Comparison of ENCODE assay signal across 29 cellular contexts in the genomic region with DNA sequence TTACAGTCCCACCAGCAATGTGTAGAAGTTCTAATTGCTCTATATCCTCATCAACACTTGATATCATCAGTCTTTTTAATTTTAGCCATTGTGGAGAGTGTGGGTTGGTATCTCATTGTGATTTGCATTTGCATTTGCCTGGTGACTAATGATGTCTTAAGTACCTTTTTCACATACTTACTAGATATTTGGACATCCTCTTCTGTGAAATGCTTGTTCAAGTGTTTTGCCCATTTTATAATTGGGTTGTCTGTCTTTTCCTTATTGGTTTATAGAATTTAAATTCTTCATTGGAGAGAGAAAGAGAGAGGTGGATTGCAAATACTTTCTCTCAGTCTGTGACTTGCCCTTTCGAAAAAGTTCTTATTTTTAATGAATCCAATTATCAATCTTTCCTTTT.
"Had no signal": no experiment of that assay in that cellular context is flagged by ENCODE, and none has a peak within 500 bp of the region (broad histone marks: within the 10 kb centered on the region; RNA-seq: fewer than 3 reads in every experiment).

No MANE protein-coding gene starts in this region.

- H3K4me3 ChIP-seq: stomach, suprapubic skin, testis, thoracic aorta, thyroid gland, tibial artery, tibial nerve, transverse colon, upper lobe of left lung, upper lobe of right lung, uterus, vagina had no signal

- H3K4me1 ChIP-seq: uterus had no signal

- H3K4me1 Mint-ChIP-seq: stimulated activated effector memory CD8-positive, alpha-beta T cell treated with anti-CD3 and anti-CD28 coated beads, Interleukin-12 subunit alpha, Interleukin-12 subunit beta, amount 100 ng/mL, for 72 hours; stimulated activated memory B cell treated with anti-CD40 and anti-IgM and Interleukin-4, amounts not matched to agents 10 μg/mL and 1 μg/mL and 100 μg/mL, for 72 hours; stimulated activated naive B cell treated with anti-CD40 and anti-IgM and Interleukin-4, amounts not matched to agents 10 μg/mL and 1 μg/mL and 100 μg/mL, for 72 hours; stimulated activated naive CD8-positive, alpha-beta T cell treated with anti-CD3 and anti-CD28 coated beads, Interleukin-15, amount 100 ng/mL, for 72 hours had no signal

- H3K4me3 Mint-ChIP-seq: stimulated activated effector memory CD8-positive, alpha-beta T cell treated with anti-CD3 and anti-CD28 coated beads, Interleukin-12 subunit alpha, Interleukin-12 subunit beta, amount 100 ng/mL, for 72 hours; stimulated activated memory B cell treated with anti-CD40 and anti-IgM and Interleukin-4, amounts not matched to agents 10 μg/mL and 1 μg/mL and 100 μg/mL, for 72 hours; stimulated activated naive B cell treated with anti-CD40 and anti-IgM and Interleukin-4, amounts not matched to agents 10 μg/mL and 1 μg/mL and 100 μg/mL, for 72 hours; stimulated activated naive CD8-positive, alpha-beta T cell treated with anti-CD3 and anti-CD28 coated beads, Interleukin-15, amount 100 ng/mL, for 72 hours; stimulated activated naive CD8-positive, alpha-beta T cell treated with anti-CD3 and anti-CD28 coated beads, Interleukin-15, Interleukin-2, amounts not matched to agents 100 ng/mL and 50 ng/mL, for 24 hours; type B pancreatic cell had no signal

- FAIRE-seq: urothelium cell line had no signal

- H3K36me3 ChIP-seq: stomach, suprapubic skin, thoracic aorta, thyroid gland, tibial artery, transverse colon, upper lobe of left lung, upper lobe of right lung, uterus, vagina had no signal

- H3K27ac ChIP-seq: stomach, suprapubic skin, thoracic aorta, tibial nerve, transverse colon, upper lobe of left lung, upper lobe of right lung, uterus, vagina had no signal

- H3K27me3 ChIP-seq: stomach, suprapubic skin, testis, thyroid gland, tibial artery, tibial nerve, transverse colon, upper lobe of left lung, upper lobe of right lung, uterus, vagina had no signal

- H3K36me3 Mint-ChIP-seq: stimulated activated effector memory CD8-positive, alpha-beta T cell treated with anti-CD3 and anti-CD28 coated beads, Interleukin-12 subunit alpha, Interleukin-12 subunit beta, amount 100 ng/mL, for 72 hours; stimulated activated memory B cell treated with anti-CD40 and anti-IgM and Interleukin-4, amounts not matched to agents 10 μg/mL and 1 μg/mL and 100 μg/mL, for 72 hours had no signal

- DNase-seq: stimulated activated CD4-positive, alpha-beta T cell treated with anti-CD3 and anti-CD28 coated beads, Interleukin-2, amount 100 ng/mL, for 48 hours; stimulated activated CD4-positive, alpha-beta T cell treated with anti-CD3 and anti-CD28 coated beads, Interleukin-4, amount 100 ng/mL, for 1 hour; stimulated activated CD4-positive, alpha-beta T cell treated with anti-CD3 and anti-CD28 coated beads, Interleukin-4, amount 100 ng/mL, for 24 hours; stimulated activated CD4-positive, alpha-beta T cell treated with anti-CD3 and anti-CD28 coated beads, Interleukin-4, amount 100 ng/mL, for 4 hours; stimulated activated CD8-positive, alpha-beta memory T cell treated with anti-CD3 and anti-CD28 coated beads, Interleukin-4, amount 100 ng/mL, for 48 hours; stimulated activated naive B cell treated with anti-CD40 and anti-IgM and Interleukin-4, amounts not matched to agents 10 μg/mL and 1 μg/mL and 100 μg/mL, for 72 hours; stimulated activated naive CD4-positive, alpha-beta T cell; stimulated activated naive CD4-positive, alpha-beta T cell treated with Interleukin-2 at 50 U/mL for 16 hours; stimulated activated naive CD8-positive, alpha-beta T cell treated with anti-CD3 and anti-CD28 coated beads, Interleukin-15, amount 100 ng/mL, for 72 hours; stimulated activated naive CD8-positive, alpha-beta T cell treated with anti-CD3 and anti-CD28 coated beads, Interleukin-15, Interleukin-2, amounts not matched to agents 100 U/mL and 50 U/mL, for 24 hours; stomach; substantia nigra; testis; thyroid gland; tibial artery; transverse colon; trophoblast cell; upper lobe of left lung; upper lobe of right lung; uterus had no signal

- H3K27me3 Mint-ChIP-seq: stimulated activated memory B cell treated with anti-CD40 and anti-IgM and Interleukin-4, amounts not matched to agents 10 μg/mL and 1 μg/mL and 100 μg/mL, for 72 hours; stimulated activated naive CD8-positive, alpha-beta T cell treated with anti-CD3 and anti-CD28 coated beads, Interleukin-15, amount 100 ng/mL, for 72 hours; stimulated activated naive CD8-positive, alpha-beta T cell treated with anti-CD3 and anti-CD28 coated beads, Interleukin-15, Interleukin-2, amounts not matched to agents 100 ng/mL and 50 ng/mL, for 24 hours; type B pancreatic cell had no signal

- H3K27ac Mint-ChIP-seq: stimulated activated effector memory CD8-positive, alpha-beta T cell treated with anti-CD3 and anti-CD28 coated beads, Interleukin-12 subunit alpha, Interleukin-12 subunit beta, amount 100 ng/mL, for 72 hours; stimulated activated memory B cell treated with anti-CD40 and anti-IgM and Interleukin-4, amounts not matched to agents 10 μg/mL and 1 μg/mL and 100 μg/mL, for 72 hours; stimulated activated naive B cell treated with anti-CD40 and anti-IgM and Interleukin-4, amounts not matched to agents 10 μg/mL and 1 μg/mL and 100 μg/mL, for 72 hours; stimulated activated naive CD8-positive, alpha-beta T cell treated with anti-CD3 and anti-CD28 coated beads, Interleukin-15, amount 100 ng/mL, for 72 hours; stimulated activated naive CD8-positive, alpha-beta T cell treated with anti-CD3 and anti-CD28 coated beads, Interleukin-15, Interleukin-2, amounts not matched to agents 100 ng/mL and 50 ng/mL, for 24 hours; type B pancreatic cell had no signal

- H3K9me3 ChIP-seq: suprapubic skin, testis, thyroid gland, upper lobe of right lung, uterus, vagina had no signal

- ATAC-seq: stimulated activated effector memory CD8-positive, alpha-beta T cell treated with anti-CD3 and anti-CD28 coated beads, Interleukin-12 subunit alpha, Interleukin-12 subunit beta, amount 100 ng/mL, for 72 hours; stimulated activated memory B cell treated with anti-CD40 and anti-IgM and Interleukin-4, amounts not matched to agents 10 μg/mL and 1 μg/mL and 100 μg/mL, for 72 hours; stimulated activated naive B cell treated with anti-CD40 and anti-IgM and Interleukin-4, amounts not matched to agents 10 μg/mL and 1 μg/mL and 100 μg/mL, for 72 hours; stimulated activated naive CD8-positive, alpha-beta T cell treated with anti-CD3 and anti-CD28 coated beads, Interleukin-15, amount 100 ng/mL, for 72 hours; stimulated activated naive CD8-positive, alpha-beta T cell treated with anti-CD3 and anti-CD28 coated beads, Interleukin-15, Interleukin-2, amounts not matched to agents 100 U/mL and 50 U/mL, for 24 hours; upper lobe of right lung had no signal
